ENCODE assay signal across 10 cellular contexts in the genomic region with DNA sequence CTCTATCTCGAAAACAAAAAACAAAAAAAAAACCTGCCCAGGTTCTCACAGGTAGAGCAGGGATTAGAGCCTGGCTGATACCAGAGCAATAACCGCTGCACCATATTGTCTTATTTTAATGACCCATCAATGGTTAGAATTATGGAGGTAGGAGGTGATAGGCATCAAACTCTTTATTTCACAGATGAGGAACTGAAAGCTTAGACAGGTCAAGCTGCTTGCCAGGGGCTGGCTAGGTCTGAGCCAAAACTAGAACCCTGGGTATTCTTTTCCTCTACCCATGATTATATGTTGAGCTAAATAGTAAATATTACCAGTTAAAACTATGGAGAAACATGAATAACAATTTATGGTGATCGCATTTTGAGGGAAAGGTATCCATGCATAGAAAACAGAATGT. TPM values are rescaled to one million over a fixed set of nuclear protein-coding genes. Genes with fewer than 3 reads are reported as not detected.
DNase-seq lines count a peak whose midpoint lies in the region; ATAC-seq, FAIRE-seq and TF ChIP-seq lines count a peak whose summit lies in the region.
"Had no signal": no experiment of that assay in that cellular context is flagged by ENCODE, and none has a peak within 500 bp of the region (broad histone marks: within the 10 kb centered on the region; RNA-seq: fewer than 3 reads in every experiment).

No MANE protein-coding gene starts in this region.

- peak overlapping the region in 1 of 3 experiments; percentile 74 for H3K4me3 Mint-ChIP-seq in nephron
- H3K4me3 Mint-ChIP-seq: GM23338 had no signal

- no peak overlapping the region for H3K9ac ChIP-seq in stomach smooth muscle (ENCODE audit: low read length in 2 of 2)
- H3K9ac ChIP-seq: SK-N-SH had no signal

- no peak for FAIRE-seq in GM12891 (lab: Jason Lieb, UNC)

- H3K27ac Mint-ChIP-seq in nephron = peak overlapping the region in 2 of 3 experiments; percentile 70 to 84
- H3K27ac Mint-ChIP-seq: GM23338 had no signal

- H3K36me3 ChIP-seq in stomach smooth muscle (ENCODE audit: control insufficient read depth in 2 of 2, insufficient read depth in 2 of 2, low read length in 2 of 2) = peaks cover 7 to 9% of the 10 kb centered on the region in 2 donors

- H3K9me3 ChIP-seq in stomach smooth muscle (ENCODE audit: control insufficient read depth in 2 of 2, low read length in 2 of 2) = no peaks in the 10 kb centered on the region
- H3K9me3 ChIP-seq: SK-N-SH had no signal

- H3K36me3 Mint-ChIP-seq in nephron (ENCODE audit: low read depth) = peaks cover 16% of the 10 kb centered on the region

- no peak for ATAC-seq in GM21529 (IDR thresholded peaks at IDR 0.05; ENCODE audit: unreplicated experiment)
- no peak for ATAC-seq in activated CD4-positive, CD25-positive, alpha-beta regulatory T cell treated with anti-CD3 and anti-CD28 coated beads, Interleukin-2, amount 50 U/mL, for 24 hours

- H3K9me3 Mint-ChIP-seq in nephron = peaks cover 6% of the 10 kb centered on the region
- H3K9me3 Mint-ChIP-seq: GM23338 had no signal

- H3K27ac ChIP-seq in stomach smooth muscle (ENCODE audit: low read length) = peak overlapping the region; percentile 87
- H3K27ac ChIP-seq: C4-2B had no signal

- peaks cover 41% of the 10 kb centered on the region for H3K4me1 Mint-ChIP-seq in nephron

- H3K4me3 ChIP-seq in stomach smooth muscle (ENCODE audit: low read length in 2 of 2) = peak overlapping the region in 1 of 2 donors; percentile 22
- H3K4me3 ChIP-seq: GM23338 had no signal

- no peak for TF ChIP-seq CTCF in nephron (IDR thresholded peaks at IDR 0.05; ENCODE audit: unreplicated experiment in 3 of 3)

- H3K4me1 ChIP-seq in stomach smooth muscle (ENCODE audit: control insufficient read depth, insufficient read depth, low read length) = peaks cover 19% of the 10 kb centered on the region

- H3K27me3 Mint-ChIP-seq in nephron (ENCODE audit: low read depth) = peaks cover 4% of the 10 kb centered on the region

- no peaks in the 10 kb centered on the region for H3K27me3 ChIP-seq in stomach smooth muscle (ENCODE audit: control insufficient read depth in 1 of 2, insufficient read depth in 2 of 2, low read length in 2 of 2)

- TF ChIP-seq POLR2A in GM12891 (IDR thresholded peaks at IDR 0.05; ENCODE audit: low read depth, low read length) = no peak

- no peak for DNase-seq in GM12891 (ENCODE audit: insufficient read length, low spot score)
- peak; percentile 40 for DNase-seq in RPMI8226
- DNase-seq in DMS79 (lab: John Stamatoyannopoulos, UW) = no peak

TF ChIP-seq in GM12891, 5 proteins besides CTCF, POLR2A, EP300 and RAD21:
- TF ChIP-seq PAX5 (IDR thresholded peaks at IDR 0.05; ENCODE audit: insufficient read depth, low read length, severe bottlenecking) = no peak
- peak; percentile 55; the same call in 1 of the 2 replicates for TF ChIP-seq SPI1 (IDR thresholded peaks at IDR 0.05; ENCODE audit: low read depth, low read length)

RNA-seq across cellular contexts. Expression of gene PPP1R3C, which starts 2.0 kb away (rescaled TPM):
- polyA plus RNA-seq in GM12891 (2012; ENCODE audit: low read depth, missing spikeins) = not detected
